In genomic region chr12:88035907-88036289, GRCh38 we compare ENCODE assay signal across 1 cellular context.
TF ChIP-seq lines count a peak whose summit lies in the region.

No MANE protein-coding gene starts in this region.

TF ChIP-seq in GM23338, 12 proteins besides CTCF, POLR2A, EP300 and RAD21 (continued from another document):
- no peak for TF ChIP-seq ZNF462 (CRISPR knock-in tag; IDR thresholded peaks at IDR 0.05)
- TF ChIP-seq ZNF331 (CRISPR knock-in tag; IDR thresholded peaks at IDR 0.05; ENCODE audit: low read depth) = no peak
- TF ChIP-seq NANOG (IDR thresholded peaks at IDR 0.05; ENCODE audit: borderline replicate concordance) = no peak
